In genomic region chr1:46340404-46341221, GRCh38 we compare ENCODE assay signal across 1 cellular context.
TF ChIP-seq lines count a peak whose summit lies in the region.

Gene NSUN4 (plus strand): TSS chr1:46340807. CDS start chr1:46340827, 20 bp downstream.

TF ChIP-seq in K562, 482 proteins besides CTCF, POLR2A, EP300 and RAD21 (continued from another document and continues in another):
- TF ChIP-seq TSHZ1 (CRISPR knock-in tag; IDR thresholded peaks at IDR 0.05) (no peak), KDM2B (CRISPR knock-in tag; IDR thresholded peaks at IDR 0.05) (peak; percentile 92), LCOR (CRISPR knock-in tag; IDR thresholded peaks at IDR 0.05) (no peak; the same call in 1 of the 2 replicates), SUPT5H (IDR thresholded peaks at IDR 0.05) (peak; percentile 98), SREBF1 (IDR thresholded peaks at IDR 0.05; ENCODE audit: borderline replicate concordance, low read depth, low read length) (peak; percentile 31; the same call in 1 of the 2 replicates), NR3C1 (CRISPR knock-in tag; IDR thresholded peaks at IDR 0.05) (no peak), PATZ1 (CRISPR knock-in tag; IDR thresholded peaks at IDR 0.05; ENCODE audit: borderline replicate concordance) (no peak), YY1 (IDR thresholded peaks at IDR 0.05; ENCODE audit: borderline replicate concordance in 1 of 3, control insufficient read depth in 1 of 3, extremely low read depth in 1 of 3, insufficient read depth in 3 of 3, insufficient read length in 1 of 3, insufficient replicate concordance in 2 of 3, low read depth in 1 of 3, low read length in 2 of 3) (peak; percentile 72 to 97 (median 91)), HLTF (IDR thresholded peaks at IDR 0.05) (peak; percentile 56; the same call in 1 of the 2 replicates), MCM3 (IDR thresholded peaks at IDR 0.05) (no peak), ARNT (IDR thresholded peaks at IDR 0.05) (peak; percentile 24 to 61; a peak in 2 of 4 replicates), PCBP2 (IDR thresholded peaks at IDR 0.05; ENCODE audit: low read depth, low read length, poor library complexity, severe bottlenecking) (no peak), THRB (CRISPR knock-in tag; conservative IDR thresholded peaks at IDR 0.05) (peak; percentile 89), ZNF589 (CRISPR knock-in tag; IDR thresholded peaks at IDR 0.05; ENCODE audit: low read depth) (peak; percentile 86; the same call in 1 of the 2 replicates), NELFE (IDR thresholded peaks at IDR 0.05; ENCODE audit: insufficient read depth, insufficient read length) (no peak), ZNF280B (CRISPR knock-in tag; IDR thresholded peaks at IDR 0.05) (no peak), ZFP91 (CRISPR knock-in tag; IDR thresholded peaks at IDR 0.05) (no peak; the same call in none of the 2 replicates), RREB1 (CRISPR knock-in tag; IDR thresholded peaks at IDR 0.05) (peak; percentile 26; the same call in 1 of the 2 replicates), FOXP4 (CRISPR knock-in tag; IDR thresholded peaks at IDR 0.05; ENCODE audit: borderline replicate concordance) (peak; percentile 65), ZBTB33 (CRISPR knock-in tag; IDR thresholded peaks at IDR 0.05) (peak; percentile 65), MEF2D (tag; conservative IDR thresholded peaks at IDR 0.05; ENCODE audit: low read depth) (peak; percentile 83), ZBTB43 (CRISPR knock-in tag; IDR thresholded peaks at IDR 0.05) (no peak), KLF1 (tag; IDR thresholded peaks at IDR 0.05) (peak; percentile 87; the same call in 1 of the 2 replicates), NR2C2 (CRISPR knock-in tag; IDR thresholded peaks at IDR 0.05) (no peak; the same call in 1 of the 2 replicates), NR2C2 (tag; IDR thresholded peaks at IDR 0.05) (peak; percentile 86), PTTG1 (tag; IDR thresholded peaks at IDR 0.05; ENCODE audit: low read depth) (no peak)
